Comparison of ENCODE assay signal across 12 cellular contexts in genomic region chr10:95297402-95297801, GRCh38. TPM values are rescaled to one million over a fixed set of nuclear protein-coding genes. Genes with fewer than 3 reads are reported as not detected.
DNase-seq lines count a peak whose midpoint lies in the region; ATAC-seq, FAIRE-seq and TF ChIP-seq lines count a peak whose summit lies in the region.
"Had no signal": no experiment of that assay in that cellular context is flagged by ENCODE, and none has a peak within 500 bp of the region (broad histone marks: within the 10 kb centered on the region; RNA-seq: fewer than 3 reads in every experiment).

No MANE protein-coding gene starts in this region.

- no peaks in the 10 kb centered on the region for H3K36me3 Mint-ChIP-seq in activated B cell treated with CpG ODN at 0.5 μM for 24 hours (ENCODE audit: low read depth)
- no peaks in the 10 kb centered on the region for H3K36me3 Mint-ChIP-seq in stimulated activated effector memory CD8-positive, alpha-beta T cell treated with anti-CD3 and anti-CD28 coated beads, Interleukin-12 subunit alpha, Interleukin-12 subunit beta, amount 100 ng/mL, for 72 hours

- peaks cover 56% of the 10 kb centered on the region for H3K4me1 Mint-ChIP-seq in activated B cell treated with CpG ODN at 0.5 μM for 24 hours
- peaks cover 16% of the 10 kb centered on the region for H3K4me1 Mint-ChIP-seq in stimulated activated effector memory CD8-positive, alpha-beta T cell treated with anti-CD3 and anti-CD28 coated beads, Interleukin-12 subunit alpha, Interleukin-12 subunit beta, amount 100 ng/mL, for 72 hours

- intact Hi-C loops in activated B cell treated with CpG ODN at 0.5 μM for 24 hours (cut with micrococcal nuclease) (loop anchor here (10.0 kb wide), 1 partner anchor 747 kb away; the partner anchor contains the start of gene CCNJ), lower lobe of right lung (cut with DNase I) (no loop called here)

- FAIRE-seq in urothelium cell line (lab: Jason Lieb, UNC): no peak
- FAIRE-seq: kidney had no signal

- in situ Hi-C loops in GM13977 (cut with MboI; ENCODE audit: low pct_unique_long_range_greater_than_20kb, low sequenced_read_pairs, unreplicated experiment): no loop called here

- H3K27me3 ChIP-seq in lower lobe of right lung (ENCODE audit: low read depth): no peaks in the 10 kb centered on the region
- H3K27me3 ChIP-seq: right lobe of liver had no signal

- no peaks in the 10 kb centered on the region for H3K9me3 ChIP-seq in lower lobe of right lung
- H3K9me3 ChIP-seq: right lobe of liver had no signal

- no peaks in the 10 kb centered on the region for H3K9me3 Mint-ChIP-seq in activated B cell treated with CpG ODN at 0.5 μM for 24 hours
- H3K9me3 Mint-ChIP-seq in stimulated activated effector memory CD8-positive, alpha-beta T cell treated with anti-CD3 and anti-CD28 coated beads, Interleukin-12 subunit alpha, Interleukin-12 subunit beta, amount 100 ng/mL, for 72 hours: no peaks in the 10 kb centered on the region

- peak; percentile 38 for DNase-seq in GM13977 (ENCODE audit: low spot score)
- DNase-seq in activated B cell treated with CpG ODN at 0.5 μM for 24 hours: no peak
- no peak for DNase-seq in lower lobe of right lung
- no peak for DNase-seq in HPDE6-E6E7 (ENCODE audit: extremely low spot score)
- no peak for DNase-seq in stimulated activated effector memory CD8-positive, alpha-beta T cell treated with anti-CD3 and anti-CD28 coated beads, Interleukin-12 subunit alpha, Interleukin-12 subunit beta, amount 100 ng/mL, for 72 hours (ENCODE audit: low spot score in 2 of 2)
- DNase-seq in urothelium cell line (ENCODE audit: low spot score): no peak
- DNase-seq: effector CD8-positive, alpha-beta T cell; kidney; NCI-H2029; right lobe of liver had no signal

- H3K4me1 ChIP-seq in lower lobe of right lung: peaks cover 17% of the 10 kb centered on the region

- ATAC-seq in GM19468 (IDR thresholded peaks at IDR 0.05; ENCODE audit: extremely low read depth, unreplicated experiment) (peak; percentile 23), HG03196 (IDR thresholded peaks at IDR 0.05; ENCODE audit: unreplicated experiment) (peak; percentile 40), activated B cell treated with CpG ODN at 0.5 μM for 24 hours (ENCODE audit: low read depth) (no peak), lower lobe of right lung (no peak)
- ATAC-seq in stimulated activated effector memory CD8-positive, alpha-beta T cell treated with anti-CD3 and anti-CD28 coated beads, Interleukin-12 subunit alpha, Interleukin-12 subunit beta, amount 100 ng/mL, for 72 hours: no peak

- no peaks in the 10 kb centered on the region for H3K36me3 ChIP-seq in lower lobe of right lung
- H3K36me3 ChIP-seq: right lobe of liver had no signal

- POLR2A ChIA-PET in activated B cell treated with CpG ODN at 0.5 μM for 24 hours (lab: Charles Lee): no interaction called here

- no peak for TF ChIP-seq CTCF in GM13977 (IDR thresholded peaks at IDR 0.05; ENCODE audit: extremely low read depth, insufficient read depth, missing control alignments)
- no peak for TF ChIP-seq CTCF in activated B cell treated with CpG ODN at 0.5 μM for 24 hours (IDR thresholded peaks at IDR 0.05)
- no peak for TF ChIP-seq CTCF in lower lobe of right lung (IDR thresholded peaks at IDR 0.05)

- no peaks in the 10 kb centered on the region for H3K27me3 Mint-ChIP-seq in activated B cell treated with CpG ODN at 0.5 μM for 24 hours

- peak overlapping the region; percentile 55 for H3K27ac Mint-ChIP-seq in activated B cell treated with CpG ODN at 0.5 μM for 24 hours
- H3K27ac Mint-ChIP-seq in stimulated activated effector memory CD8-positive, alpha-beta T cell treated with anti-CD3 and anti-CD28 coated beads, Interleukin-12 subunit alpha, Interleukin-12 subunit beta, amount 100 ng/mL, for 72 hours: no peak overlapping the region

- no peak overlapping the region for H3K4me3 ChIP-seq in lower lobe of right lung
- H3K4me3 ChIP-seq: right lobe of liver had no signal

- CTCF ChIA-PET in activated B cell treated with CpG ODN at 0.5 μM for 24 hours (lab: Charles Lee): no interaction called here

- H3K4me3 Mint-ChIP-seq in activated B cell treated with CpG ODN at 0.5 μM for 24 hours: no peak overlapping the region
- no peak overlapping the region for H3K4me3 Mint-ChIP-seq in stimulated activated effector memory CD8-positive, alpha-beta T cell treated with anti-CD3 and anti-CD28 coated beads, Interleukin-12 subunit alpha, Interleukin-12 subunit beta, amount 100 ng/mL, for 72 hours

- no peak overlapping the region for H3K27ac ChIP-seq in lower lobe of right lung
- H3K27ac ChIP-seq: right lobe of liver had no signal

RNA-seq across cellular contexts. Expression of gene PDLIM1, which starts 6.6 kb away (rescaled TPM):
- total RNA-seq in activated B cell treated with CpG ODN at 0.5 μM for 24 hours (141 and 149 TPM in 2 replicates), lower lobe of right lung (178 TPM)

Comparison
In these comparisons a context has a peak if more than half of its experiments do, and no peak if none do; other contexts are left out.
1. ATAC-seq: peak in GM19468 (single experiment) and HG03196 (single experiment); none in activated B cell treated with CpG ODN at 0.5 μM for 24 hours (single experiment), lower lobe of right lung (0 of 2) and stimulated activated effector memory CD8-positive, alpha-beta T cell treated with anti-CD3 and anti-CD28 coated beads, Interleukin-12 subunit alpha, Interleukin-12 subunit beta, amount 100 ng/mL, for 72 hours (single experiment).